Comparison of ENCODE assay signal across 8 cellular contexts in the genomic region with DNA sequence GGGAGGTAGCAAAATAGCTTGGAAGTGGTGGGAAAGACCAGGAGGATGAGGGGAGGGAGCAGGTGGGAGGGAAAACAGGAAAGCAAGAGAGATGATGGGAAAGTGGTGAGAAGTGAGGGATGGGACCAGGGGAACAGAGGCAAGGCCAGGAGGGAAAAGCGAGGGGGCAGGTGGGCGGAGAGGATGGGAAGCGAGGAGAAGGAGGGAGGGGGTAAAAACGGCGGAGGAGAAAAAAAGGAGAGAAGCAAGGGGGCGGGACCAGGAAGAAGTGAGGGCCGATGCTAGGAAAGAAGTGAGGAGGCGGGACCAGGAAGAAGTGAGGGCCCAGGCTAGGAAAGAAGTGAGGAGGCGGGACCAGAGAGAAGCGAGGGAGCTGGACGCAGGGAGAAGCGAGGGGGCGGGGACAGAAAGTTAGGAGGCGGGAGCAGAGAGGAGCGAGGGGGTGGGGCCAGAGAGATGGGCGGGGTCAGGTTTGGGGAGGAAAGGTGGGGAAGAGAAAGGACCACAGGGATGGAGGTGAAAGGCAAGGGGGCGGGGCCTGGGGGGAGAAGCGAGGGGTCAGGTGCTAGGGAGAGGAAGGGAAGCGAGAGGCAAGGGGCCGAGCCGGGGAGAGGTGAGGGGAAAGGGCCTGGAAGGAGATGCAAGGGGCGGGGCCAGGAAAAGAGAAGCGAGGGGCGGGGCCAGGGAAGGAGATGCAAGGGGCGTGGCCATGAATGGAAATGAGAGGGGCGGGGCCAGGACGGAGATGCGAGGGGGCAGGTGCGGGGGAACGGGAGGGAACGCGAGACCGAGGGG. TPM values are rescaled to one million over a fixed set of nuclear protein-coding genes. Genes with fewer than 3 reads are reported as not detected.
DNase-seq lines count a peak whose midpoint lies in the region; ATAC-seq, FAIRE-seq and TF ChIP-seq lines count a peak whose summit lies in the region.

No MANE protein-coding gene starts in this region.

- peak overlapping the region; percentile 81 for H3K4me2 ChIP-seq in K562 (ENCODE audit: insufficient read depth, low read length)

- no peaks in the 10 kb centered on the region for H3K9me3 ChIP-seq in K562 (replicated peaks; ENCODE audit: control insufficient read depth, insufficient read depth, low read depth, low read length)
- no peaks in the 10 kb centered on the region for H3K9me3 ChIP-seq in iPS DF 6.9 (ENCODE audit: control insufficient read depth, insufficient read depth, low read length)

- TF ChIP-seq CTCF in AG09319 (IDR thresholded peaks at IDR 0.05; ENCODE audit: low read depth, low read length): no peak
- TF ChIP-seq CTCF in K562 (IDR thresholded peaks at IDR 0.05 in 2 of 3, conservative IDR thresholded peaks at IDR 0.05 in 1 of 3; ENCODE audit: insufficient read depth in 2 of 3, low read depth in 1 of 3, low read length in 3 of 3): no peak

- FAIRE-seq in K562 (lab: Jason Lieb, UNC): peak; percentile 71

- peak overlapping the region; percentile 19; the same call in 1 of the 2 replicates for H2AFZ ChIP-seq in K562 (ENCODE audit: low read depth, low read length)

- H3K9me1 ChIP-seq in K562 (ENCODE audit: control insufficient read depth, insufficient read depth, low read length): no peaks in the 10 kb centered on the region

- TF ChIP-seq POLR2A in K562 (conservative IDR thresholded peaks at IDR 0.05): no peak

- CTCF ChIA-PET in K562 (lab: Yijun Ruan, JAX; ENCODE audit: low intra/inter-chr PET ratio): no interaction called here

- in situ Hi-C loops in K562 (cut with MboI): no loop called here

- POLR2A ChIA-PET in K562 (lab: Yijun Ruan, JAX): interaction anchor here (0.9 to 1.1 kb wide), 3 partner anchors 8 to 105 kb away, joined by 3 read pairs; no protein-coding TSS in a partner anchor

- peaks cover 47% of the 10 kb centered on the region for H3K79me2 ChIP-seq in K562 (ENCODE audit: control insufficient read depth, insufficient read depth, low read length)

- H3K4me1 ChIP-seq in K562 (replicated peaks in 1 of 2; ENCODE audit: control insufficient read depth in 2 of 2, insufficient read depth in 2 of 2, low read length in 2 of 2): peaks cover 6 to 18% of the 10 kb centered on the region in 2 experiments; a peak in 4 of 5 replicates
- H3K4me1 ChIP-seq in iPS DF 6.9 (ENCODE audit: control insufficient read depth, insufficient read depth, low read length): peaks cover 3% of the 10 kb centered on the region

- H4K20me1 ChIP-seq in K562 (replicated peaks; ENCODE audit: control insufficient read depth, insufficient read depth, low read length): peaks cover 20% of the 10 kb centered on the region

- no TSS peak for BruUV-seq in K562 (replicated peaks; lab: Mats Ljungman, UMichigan)

- no peak for TF ChIP-seq EP300 in K562 (IDR thresholded peaks at IDR 0.05; ENCODE audit: low read length)

- intact Hi-C loops in K562 (cut with micrococcal nuclease): loop anchor here (5.0 to 10.0 kb wide), 3 partner anchors 82 to 244 kb away; no protein-coding TSS in a partner anchor
- intact Hi-C loops in sciatic nerve (cut with DNase I): no loop called here

- 3% methylated on average over 12 of the region's 33 CpGs for WGBS in K562 (ENCODE audit: insufficient coverage, low coverage, missing lambda C conversion rate)
- WGBS in iPS DF 6.9 (ENCODE audit: insufficient coverage, insufficient read length): no CpG with 5 or more reads among the region's 33 CpGs

- no peaks in the 10 kb centered on the region for H3K27me3 ChIP-seq in K562 (ENCODE audit: control insufficient read depth in 2 of 2, insufficient read depth in 2 of 2, low read length in 2 of 2)
- H3K27me3 ChIP-seq in iPS DF 6.9 (ENCODE audit: control insufficient read depth, insufficient read depth, low read length): no peaks in the 10 kb centered on the region

- peak; percentile 95 for DNase-seq in AG09319 (ENCODE audit: extremely low read depth, low read depth)
- peak; percentile 96 for DNase-seq in NCI-H2029 treated with DMSO at 0.1 percent for 48 hours (lab: John Stamatoyannopoulos, UW)
- peak; percentile 66 for DNase-seq in UCSD-AML1 (lab: John Stamatoyannopoulos, UW; ENCODE audit: unreplicated experiment)
- DNase-seq in K562 (ENCODE audit: extremely low read depth in 1 of 4, low spot score in 3 of 4): peak; percentile 90 to 97 (median 92)
- DNase-seq in iPS DF 6.9 (ENCODE audit: low read depth, low spot score): peak; percentile 61
- DNase-seq in sciatic nerve (ENCODE audit: low spot score): peak; percentile 99

- peak overlapping the region in 1 of 2 experiments; percentile 72; a peak in 1 of 4 replicates for H3K9ac ChIP-seq in K562 (ENCODE audit: insufficient read depth in 1 of 2, low read depth in 2 of 2, low read length in 2 of 2)

- H3K4me3 ChIP-seq in K562 (peak overlapping the region; percentile 75), iPS DF 6.9 (ENCODE audit: low read length) (peak overlapping the region; percentile 65; the same call in 1 of the 2 replicates)

- TF ChIP-seq RAD21 in K562 (CRISPR knock-in tag; conservative IDR thresholded peaks at IDR 0.05 in 1 of 2, IDR thresholded peaks at IDR 0.05 in 1 of 2): no peak

- ATAC-seq in GM21717 (IDR thresholded peaks at IDR 0.05; ENCODE audit: unreplicated experiment) (peak; percentile 25), K562 (peak; percentile 82), sciatic nerve (peak; percentile 89), GM18870 (IDR thresholded peaks at IDR 0.05; ENCODE audit: unreplicated experiment) (no peak)

- H3K27ac ChIP-seq in K562 (ENCODE audit: extremely low read depth, low read depth, low read length): no peak overlapping the region
- H3K27ac ChIP-seq in iPS DF 6.9 (ENCODE audit: low read length): no peak overlapping the region

- H3K36me3 ChIP-seq in K562 (ENCODE audit: control insufficient read depth, insufficient read depth, low read length): peaks cover 14% of the 10 kb centered on the region; the same call in 2 of the 3 replicates
- no peaks in the 10 kb centered on the region for H3K36me3 ChIP-seq in iPS DF 6.9 (ENCODE audit: control insufficient read depth, insufficient read depth, low read length)

TF ChIP-seq in K562, 482 proteins besides CTCF, POLR2A, EP300 and RAD21 (continues in another document):
- TF ChIP-seq RBM25 (IDR thresholded peaks at IDR 0.05; ENCODE audit: low read depth, low read length, severe bottlenecking) (no peak), ZNF197 (CRISPR knock-in tag; IDR thresholded peaks at IDR 0.05; ENCODE audit: low read depth) (no peak), SP1 (CRISPR knock-in tag; IDR thresholded peaks at IDR 0.05) (peak; percentile 47), ARHGAP35 (IDR thresholded peaks at IDR 0.05; ENCODE audit: partially characterized antibody) (peak; percentile 53), ZC3H8 (IDR thresholded peaks at IDR 0.05) (peak; percentile 83; the same call in 1 of the 2 replicates), ZNF174 (CRISPR knock-in tag; IDR thresholded peaks at IDR 0.05) (no peak), SMARCB1 (IDR thresholded peaks at IDR 0.05; ENCODE audit: insufficient read length, low read depth) (no peak)

RNA-seq across cellular contexts. Expression of a gene that starts 1.0 kb away (rescaled TPM):
- total RNA-seq in K562 (2011; cell fraction: chromatin; rRNA removed; ENCODE audit: low replicate concordance): 44.4 and 51.4 TPM in 2 replicates
- 19.2 and 23.2 TPM in 2 replicates for total RNA-seq in K562 (2011; cell fraction: nucleolus; rRNA removed)
- total RNA-seq in K562 (2011; cell fraction: nucleoplasm; rRNA removed): 27.4 and 30.5 TPM in 2 replicates
- total RNA-seq in K562 (2014; rRNA removed) (13.5 and 14.8 TPM in 2 replicates), K562 (2014; rRNA removed; fragmentation: Illumina TruSeq; extraction: Trizol) (10.5 and 11.6 TPM in 2 replicates), K562 (2015; rRNA removed; fragmentation: Illumina TruSeq; extraction: Trizol) (12.8 and 13.1 TPM in 2 replicates), K562 (2021) (18.2 and 20.1 TPM in 2 replicates), sciatic nerve (37.0 TPM)
- polyA plus RNA-seq in K562 (2011; rRNA removed) (10.1 and 10.3 TPM in 2 replicates), K562 (2014; fragmentation: Illumina TruSeq; extraction: Trizol) (14.4 and 16.1 TPM in 2 replicates), K562 (2014; fragmentation: Nextera tagmentation; extraction: Ambion mirVana) (1 to 10 TPM; 1.0 to 1.3 TPM), K562 (2014; rRNA removed) (12.5 and 12.6 TPM in 2 replicates)
- 6.5 and 7.0 TPM in 2 replicates for polyA plus RNA-seq in K562 (2011; cell fraction: cytosol; rRNA removed)
- polyA plus RNA-seq in K562 (2011; cell fraction: nucleus; rRNA removed): 15.9 and 21.8 TPM in 2 replicates
- 11.3 and 12.0 TPM in 2 replicates for polyA plus RNA-seq in K562 (2012)
- polyA minus RNA-seq in K562 (2011; rRNA and poly(A)+ RNA removed): 10.2 and 11.4 TPM in 2 replicates
- 5.6 and 7.7 TPM in 2 replicates for polyA minus RNA-seq in K562 (2011; cell fraction: cytosol; rRNA and poly(A)+ RNA removed)
- 7.7 and 9.3 TPM in 2 replicates for polyA minus RNA-seq in K562 (2011; cell fraction: nucleus; rRNA and poly(A)+ RNA removed)
